Comparison of ENCODE assay signal across 11 cellular contexts in genomic region chr1:229623838-229624237, GRCh38. TPM values are rescaled to one million over a fixed set of nuclear protein-coding genes. Genes with fewer than 3 reads are reported as not detected.
DNase-seq lines count a peak whose midpoint lies in the region; ATAC-seq and TF ChIP-seq lines count a peak whose summit lies in the region.
"Had no signal": no experiment of that assay in that cellular context is flagged by ENCODE, and none has a peak within 500 bp of the region (broad histone marks: within the 10 kb centered on the region; RNA-seq: fewer than 3 reads in every experiment).

No MANE protein-coding gene starts in this region.

- H3K4me3 ChIP-seq in adipocyte (ENCODE audit: low read length) = peak overlapping the region; percentile 96

- peaks cover 2% of the 10 kb centered on the region for H3K36me3 ChIP-seq in adipocyte (ENCODE audit: control insufficient read depth, insufficient read depth, low read length, severe bottlenecking)

- no peaks in the 10 kb centered on the region for H3K9me3 Mint-ChIP-seq in T-helper 2 cell treated with Interferon-gamma antibody and Interleukin-4, amounts not matched to agents 5 μg/mL and 100 μg/mL, for 36 hours
- H3K9me3 Mint-ChIP-seq in IgD-negative memory B cell (no peaks in the 10 kb centered on the region), osteocyte (ENCODE audit: unreplicated experiment) (no peaks in the 10 kb centered on the region)

- peak overlapping the region; percentile 93 for H3K9ac ChIP-seq in adipocyte (ENCODE audit: low read length)

- no peak for TF ChIP-seq CTCF in osteocyte (IDR thresholded peaks at IDR 0.05)

- no peaks in the 10 kb centered on the region for H3K27me3 Mint-ChIP-seq in T-helper 2 cell treated with Interferon-gamma antibody and Interleukin-4, amounts not matched to agents 5 μg/mL and 100 μg/mL, for 36 hours (ENCODE audit: low read depth)
- H3K27me3 Mint-ChIP-seq in IgD-negative memory B cell (no peaks in the 10 kb centered on the region), osteocyte (ENCODE audit: unreplicated experiment) (no peaks in the 10 kb centered on the region)

- peak overlapping the region; percentile 92 for H3K4me3 Mint-ChIP-seq in T-helper 2 cell treated with Interferon-gamma antibody and Interleukin-4, amounts not matched to agents 5 μg/mL and 100 μg/mL, for 36 hours
- H3K4me3 Mint-ChIP-seq in IgD-negative memory B cell (peak overlapping the region in 3 of 4 donors; percentile 9 to 87 (median 39)), osteocyte (ENCODE audit: unreplicated experiment) (peak overlapping the region; percentile 7)

- H3K27ac Mint-ChIP-seq in T-helper 2 cell treated with Interferon-gamma antibody and Interleukin-4, amounts not matched to agents 5 μg/mL and 100 μg/mL, for 36 hours = no peak overlapping the region
- H3K27ac Mint-ChIP-seq in IgD-negative memory B cell = peak overlapping the region in 1 of 3 donors; percentile 61
- H3K27ac Mint-ChIP-seq in osteocyte (ENCODE audit: unreplicated experiment) = no peak overlapping the region

- no peaks in the 10 kb centered on the region for H3K9me3 ChIP-seq in adipocyte (ENCODE audit: control insufficient read depth, low read length)

- no peak for ATAC-seq in HG02973 (IDR thresholded peaks at IDR 0.05; ENCODE audit: unreplicated experiment)

- no peak for DNase-seq in T-helper 2 cell treated with Interferon-gamma antibody and Interleukin-4, amounts not matched to agents 5 μg/mL and 100 μg/mL, for 36 hours (ENCODE audit: low spot score)
- DNase-seq in T-helper 2 cell = no peak
- no peak for DNase-seq in adipocyte (ENCODE audit: low read depth)
- no peak for DNase-seq in osteocyte (ENCODE audit: extremely low spot score, unreplicated experiment)
- no peak for DNase-seq in MV-4-11 (lab: John Stamatoyannopoulos, UW)
- DNase-seq in NCI-H345 treated with DMSO at 0.1 percent for 48 hours (lab: John Stamatoyannopoulos, UW; ENCODE audit: unreplicated experiment) = no peak
- DNase-seq: central memory CD4-positive, alpha-beta T cell; NCI-H510A treated with DMSO at 0.1 percent for 48 hours; SIG-M5 had no signal

- peaks cover 12% of the 10 kb centered on the region for H3K36me3 Mint-ChIP-seq in T-helper 2 cell treated with Interferon-gamma antibody and Interleukin-4, amounts not matched to agents 5 μg/mL and 100 μg/mL, for 36 hours (ENCODE audit: low read depth)
- H3K36me3 Mint-ChIP-seq in IgD-negative memory B cell (no peaks in the 10 kb centered on the region), osteocyte (ENCODE audit: unreplicated experiment) (peaks cover 5% of the 10 kb centered on the region)

- peaks cover 49% of the 10 kb centered on the region for H3K4me1 Mint-ChIP-seq in T-helper 2 cell treated with Interferon-gamma antibody and Interleukin-4, amounts not matched to agents 5 μg/mL and 100 μg/mL, for 36 hours (ENCODE audit: low read depth)
- H3K4me1 Mint-ChIP-seq in IgD-negative memory B cell (peaks cover 23 to 45% (median 37%) of the 10 kb centered on the region in 3 donors), osteocyte (ENCODE audit: unreplicated experiment) (peaks cover 46% of the 10 kb centered on the region)

- H3K4me1 ChIP-seq in adipocyte (ENCODE audit: control insufficient read depth, insufficient read depth, low read length) = peaks cover 47% of the 10 kb centered on the region

- H3K27me3 ChIP-seq in adipocyte (replicated peaks; ENCODE audit: control insufficient read depth, insufficient read depth, low read length) = no peaks in the 10 kb centered on the region

RNA-seq across cellular contexts. Expression of gene TAF5L, which starts 2.1 kb away (rescaled TPM):
- polyA plus RNA-seq in IgD-negative memory B cell = 7.6 TPM
- 18.3 and 18.4 TPM in 2 replicates for total RNA-seq in osteocyte

RNA-seq across cellular contexts. Expression of gene URB2, which starts 2.2 kb away (rescaled TPM):
- polyA plus RNA-seq in IgD-negative memory B cell = 5.6 TPM
- 11.1 and 11.5 TPM in 2 replicates for total RNA-seq in osteocyte

Comparison
In these comparisons a context has a peak if more than half of its experiments do, and no peak if none do; other contexts are left out.
1. H3K4me3 Mint-ChIP-seq: peak in every context shown above with its lines; median percentile 92 in T-helper 2 cell treated with Interferon-gamma antibody and Interleukin-4, amounts not matched to agents 5 μg/mL and 100 μg/mL, for 36 hours; 39 in IgD-negative memory B cell; 7 in osteocyte.